In genomic region chr1:244837597-244838258, GRCh38 we compare ENCODE assay signal across 8 cellular contexts. TPM values are rescaled to one million over a fixed set of nuclear protein-coding genes. Genes with fewer than 3 reads are reported as not detected.
DNase-seq lines count a peak whose midpoint lies in the region; ATAC-seq, FAIRE-seq and TF ChIP-seq lines count a peak whose summit lies in the region.

No MANE protein-coding gene starts in this region.

- H3K4me2 ChIP-seq in DOHH2 (ENCODE audit: low read length): peak overlapping the region; percentile 91
- H3K4me2 ChIP-seq in astrocyte (ENCODE audit: low read length): peak overlapping the region; percentile 89
- H3K4me2 ChIP-seq in neural progenitor cell: peak overlapping the region; percentile 85

- H3K79me2 ChIP-seq in DOHH2 (ENCODE audit: control insufficient read depth, low read length) (peaks cover 76% of the 10 kb centered on the region), astrocyte (ENCODE audit: insufficient read depth, low read length) (peaks cover 72% of the 10 kb centered on the region), neural progenitor cell (ENCODE audit: low read depth) (peaks cover 72% of the 10 kb centered on the region)

- TF ChIP-seq CTCF in DOHH2 (IDR thresholded peaks at IDR 0.05; ENCODE audit: low read depth, low read length, poor library complexity, severe bottlenecking) (no peak), astrocyte (IDR thresholded peaks at IDR 0.05; ENCODE audit: insufficient read depth, low read depth, low read length) (no peak), neural progenitor cell (IDR thresholded peaks at IDR 0.05) (no peak)

- peaks cover 17% of the 10 kb centered on the region for H3K36me3 Mint-ChIP-seq in astrocyte (ENCODE audit: low read depth, unreplicated experiment)
- peaks cover 33% of the 10 kb centered on the region for H3K36me3 Mint-ChIP-seq in neural progenitor cell

- no peak overlapping the region for H2AFZ ChIP-seq in astrocyte (ENCODE audit: low read depth, low read length)
- no peak overlapping the region for H2AFZ ChIP-seq in neural progenitor cell (replicated peaks)

- H3K27ac ChIP-seq in DOHH2 (ENCODE audit: low read depth, low read length) (peak overlapping the region; percentile 93), astrocyte (ENCODE audit: low read depth, low read length) (no peak overlapping the region), neural progenitor cell (no peak overlapping the region)

- H3K27me3 ChIP-seq in DOHH2 (ENCODE audit: control insufficient read depth, low read length) (no peaks in the 10 kb centered on the region), astrocyte (ENCODE audit: insufficient read depth, low read length) (no peaks in the 10 kb centered on the region), neural progenitor cell (no peaks in the 10 kb centered on the region)

- H3K27me3 Mint-ChIP-seq in astrocyte (ENCODE audit: low read depth, unreplicated experiment) (no peaks in the 10 kb centered on the region), neural progenitor cell (ENCODE audit: insufficient read depth, low read depth) (peaks cover 8% of the 10 kb centered on the region)

- H3F3A ChIP-seq in DOHH2 (ENCODE audit: control insufficient read depth, insufficient read depth) (peaks cover 66% of the 10 kb centered on the region), neural progenitor cell (ENCODE audit: low read depth) (peaks cover 91% of the 10 kb centered on the region)

- no peaks in the 10 kb centered on the region; the same call in 1 of the 2 replicates for H4K20me1 ChIP-seq in DOHH2 (ENCODE audit: control insufficient read depth, insufficient read depth, low read depth, low read length)
- H4K20me1 ChIP-seq in astrocyte (ENCODE audit: insufficient read depth, low read length): peaks cover 34% of the 10 kb centered on the region
- peaks cover 28% of the 10 kb centered on the region for H4K20me1 ChIP-seq in neural progenitor cell (ENCODE audit: low read depth)

- peak overlapping the region; percentile 95 for H3K4me3 Mint-ChIP-seq in astrocyte (ENCODE audit: unreplicated experiment)
- peak overlapping the region; percentile 92 for H3K4me3 Mint-ChIP-seq in neural progenitor cell

- H3K9ac ChIP-seq in astrocyte (ENCODE audit: low read length): no peak overlapping the region
- no peak overlapping the region for H3K9ac ChIP-seq in neural progenitor cell

- H3K27ac Mint-ChIP-seq in astrocyte (ENCODE audit: unreplicated experiment): no peak overlapping the region
- peak overlapping the region; percentile 0 for H3K27ac Mint-ChIP-seq in neural progenitor cell

- DNase-seq in M059J (ENCODE audit: low read depth) (peak; percentile 30), astrocyte (ENCODE audit: low read depth) (no peak), neural progenitor cell (ENCODE audit: low spot score) (no peak), hepatic stellate cell (ENCODE audit: low spot score) (no peak), H54 (ENCODE audit: insufficient read length, low spot score) (no peak)

- no peak for TF ChIP-seq POLR2A in H54 (IDR thresholded peaks at IDR 0.05; ENCODE audit: low read depth, low read length)

- peak overlapping the region; percentile 79 for H3K4me3 ChIP-seq in DOHH2 (ENCODE audit: low read length)
- H3K4me3 ChIP-seq in astrocyte (ENCODE audit: insufficient read depth, low read depth, low read length): peak overlapping the region; percentile 21
- H3K4me3 ChIP-seq in neural progenitor cell: peak overlapping the region; percentile 82

- H3K9me2 ChIP-seq in DOHH2 (replicated peaks; ENCODE audit: control insufficient read depth, low read length): no peaks in the 10 kb centered on the region

- ATAC-seq in GM18517 (IDR thresholded peaks at IDR 0.05; ENCODE audit: unreplicated experiment) (no peak), HG03520 (IDR thresholded peaks at IDR 0.05; ENCODE audit: unreplicated experiment) (no peak)

- H3K9me3 Mint-ChIP-seq in astrocyte (ENCODE audit: unreplicated experiment) (no peaks in the 10 kb centered on the region), neural progenitor cell (no peaks in the 10 kb centered on the region)

- H3K36me3 ChIP-seq in DOHH2 (ENCODE audit: control insufficient read depth, low read length) (peaks cover 70% of the 10 kb centered on the region), astrocyte (ENCODE audit: insufficient read depth, low read length) (peaks cover 18% of the 10 kb centered on the region), neural progenitor cell (peaks cover 17% of the 10 kb centered on the region)

- FAIRE-seq in astrocyte (lab: Jason Lieb, UNC) (no peak), H54 (lab: Jason Lieb, UNC) (no peak)

- H3K4me1 Mint-ChIP-seq in astrocyte (ENCODE audit: low read depth, unreplicated experiment) (peaks cover 31% of the 10 kb centered on the region), neural progenitor cell (peaks cover 33% of the 10 kb centered on the region)

- peaks cover 55% of the 10 kb centered on the region for H3K4me1 ChIP-seq in DOHH2 (ENCODE audit: control insufficient read depth, low read length)
- H3K4me1 ChIP-seq in astrocyte (ENCODE audit: insufficient read depth, low read length): peaks cover 13% of the 10 kb centered on the region
- peaks cover 17% of the 10 kb centered on the region for H3K4me1 ChIP-seq in neural progenitor cell

- H3K9me3 ChIP-seq in DOHH2 (ENCODE audit: control insufficient read depth, insufficient read depth, low read length) (no peaks in the 10 kb centered on the region), astrocyte (ENCODE audit: insufficient read depth, low read depth, low read length) (no peaks in the 10 kb centered on the region), neural progenitor cell (ENCODE audit: low read depth) (no peaks in the 10 kb centered on the region)

RNA-seq across cellular contexts. Expression of gene COX20, which starts 2.3 kb away (rescaled TPM):
- total RNA-seq in M059J (2014; rRNA removed; shearing (Covaris generic)): 20.3 and 30.0 TPM in 2 replicates
- 48.0 and 51.0 TPM in 2 replicates for total RNA-seq in astrocyte
- total RNA-seq in neural progenitor cell (ENCODE audit: low replicate concordance): 24.0 and 81.6 TPM in 2 replicates

RNA-seq across cellular contexts. Expression of gene HNRNPU, which starts 26.6 kb away (rescaled TPM):
- total RNA-seq in M059J (2014; rRNA removed; shearing (Covaris generic)): 246 and 357 TPM in 2 replicates
- total RNA-seq in astrocyte (264 and 289 TPM in 2 replicates), neural progenitor cell (ENCODE audit: low replicate concordance) (543 and 856 TPM in 2 replicates)

Comparison
In these comparisons a context has a peak if more than half of its experiments do, and no peak if none do; other contexts are left out.
1. H3K4me3 ChIP-seq: peak in every context shown above with its lines; median percentile 82 in neural progenitor cell; 79 in DOHH2; 21 in astrocyte.